Comparison of ENCODE assay signal across 1 cellular context in genomic region chr12:48851883-48852733, GRCh38.
TF ChIP-seq lines count a peak whose summit lies in the region.

DDX23 (minus strand) TSS chr12:48852163; CDS start chr12:48845782, 6,381 bp downstream.

TF ChIP-seq in HepG2, 621 proteins besides CTCF, POLR2A, EP300 and RAD21 (continued from another document and continues in another):
- TF ChIP-seq, protein P1, sequence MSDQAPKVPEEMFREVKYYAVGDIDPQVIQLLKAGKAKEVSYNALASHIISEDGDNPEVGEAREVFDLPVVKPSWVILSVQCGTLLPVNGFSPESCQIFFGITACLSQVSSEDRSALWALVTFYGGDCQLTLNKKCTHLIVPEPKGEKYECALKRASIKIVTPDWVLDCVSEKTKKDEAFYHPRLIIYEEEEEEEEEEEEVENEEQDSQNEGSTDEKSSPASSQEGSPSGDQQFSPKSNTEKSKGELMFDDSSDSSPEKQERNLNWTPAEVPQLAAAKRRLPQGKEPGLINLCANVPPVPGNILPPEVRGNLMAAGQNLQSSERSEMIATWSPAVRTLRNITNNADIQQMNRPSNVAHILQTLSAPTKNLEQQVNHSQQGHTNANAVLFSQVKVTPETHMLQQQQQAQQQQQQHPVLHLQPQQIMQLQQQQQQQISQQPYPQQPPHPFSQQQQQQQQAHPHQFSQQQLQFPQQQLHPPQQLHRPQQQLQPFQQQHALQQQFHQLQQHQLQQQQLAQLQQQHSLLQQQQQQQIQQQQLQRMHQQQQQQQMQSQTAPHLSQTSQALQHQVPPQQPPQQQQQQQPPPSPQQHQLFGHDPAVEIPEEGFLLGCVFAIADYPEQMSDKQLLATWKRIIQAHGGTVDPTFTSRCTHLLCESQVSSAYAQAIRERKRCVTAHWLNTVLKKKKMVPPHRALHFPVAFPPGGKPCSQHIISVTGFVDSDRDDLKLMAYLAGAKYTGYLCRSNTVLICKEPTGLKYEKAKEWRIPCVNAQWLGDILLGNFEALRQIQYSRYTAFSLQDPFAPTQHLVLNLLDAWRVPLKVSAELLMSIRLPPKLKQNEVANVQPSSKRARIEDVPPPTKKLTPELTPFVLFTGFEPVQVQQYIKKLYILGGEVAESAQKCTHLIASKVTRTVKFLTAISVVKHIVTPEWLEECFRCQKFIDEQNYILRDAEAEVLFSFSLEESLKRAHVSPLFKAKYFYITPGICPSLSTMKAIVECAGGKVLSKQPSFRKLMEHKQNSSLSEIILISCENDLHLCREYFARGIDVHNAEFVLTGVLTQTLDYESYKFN (CRISPR knock-in tag; conservative IDR thresholded peaks at IDR 0.05) = peak; percentile 21; the same call in 1 of the 2 replicates
- TF ChIP-seq ZSCAN30 (CRISPR knock-in tag; IDR thresholded peaks at IDR 0.05) = no peak
- TF ChIP-seq ZNF143 (CRISPR knock-in tag; IDR thresholded peaks at IDR 0.05) = peak; percentile 97
- TF ChIP-seq SKI (IDR thresholded peaks at IDR 0.05; ENCODE audit: partially characterized antibody) = no peak
- peak; percentile 96; the same call in 1 of the 2 replicates for TF ChIP-seq ELF4 (CRISPR knock-in tag; IDR thresholded peaks at IDR 0.05; ENCODE audit: borderline replicate concordance)
- no peak for TF ChIP-seq RFX3 (CRISPR knock-in tag; IDR thresholded peaks at IDR 0.05)
- TF ChIP-seq ZNF224 (CRISPR knock-in tag; IDR thresholded peaks at IDR 0.05) = no peak
- no peak for TF ChIP-seq PHB2 (IDR thresholded peaks at IDR 0.05; ENCODE audit: partially characterized antibody)
- TF ChIP-seq ZNF18 (CRISPR knock-in tag; IDR thresholded peaks at IDR 0.05; ENCODE audit: insufficient replicate concordance) = no peak
- TF ChIP-seq TCF7 (IDR thresholded peaks at IDR 0.05; ENCODE audit: low read depth) = no peak
- peak in 1 of 2 experiments; percentile 66; a peak in 2 of 4 replicates for TF ChIP-seq KLF16 (CRISPR knock-in tag; IDR thresholded peaks at IDR 0.05)
- TF ChIP-seq CBFB (CRISPR knock-in tag; IDR thresholded peaks at IDR 0.05) = 0 out of 2 replicates have a peak, but pooled peaks have one; percentile 51
- TF ChIP-seq ZNF558 (CRISPR knock-in tag; IDR thresholded peaks at IDR 0.05; ENCODE audit: borderline replicate concordance) = no peak
- TF ChIP-seq NFRKB (IDR thresholded peaks at IDR 0.05) = peak; percentile 65
- peak; percentile 8; the same call in 1 of the 2 replicates for TF ChIP-seq TFDP1 (CRISPR knock-in tag; IDR thresholded peaks at IDR 0.05; ENCODE audit: borderline replicate concordance)
- peak; percentile 86 for TF ChIP-seq ZNF274 (CRISPR knock-in tag; IDR thresholded peaks at IDR 0.05)
- peak; percentile 18; the same call in 1 of the 2 replicates for TF ChIP-seq ARID3A (IDR thresholded peaks at IDR 0.05; ENCODE audit: low read depth, low read length)
- no peak for TF ChIP-seq STAG1 (CRISPR knock-in tag; IDR thresholded peaks at IDR 0.05)
- TF ChIP-seq FOXA3 (CRISPR knock-in tag; IDR thresholded peaks at IDR 0.05) = 0 out of 2 replicates have a peak, but pooled peaks have one; percentile 10
- TF ChIP-seq, protein P2, sequence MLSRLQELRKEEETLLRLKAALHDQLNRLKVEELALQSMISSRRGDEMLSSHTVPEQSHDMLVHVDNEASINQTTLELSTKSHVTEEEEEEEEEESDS (CRISPR knock-in tag; IDR thresholded peaks at IDR 0.05; ENCODE audit: borderline replicate concordance) = no peak
- TF ChIP-seq, protein P3, sequence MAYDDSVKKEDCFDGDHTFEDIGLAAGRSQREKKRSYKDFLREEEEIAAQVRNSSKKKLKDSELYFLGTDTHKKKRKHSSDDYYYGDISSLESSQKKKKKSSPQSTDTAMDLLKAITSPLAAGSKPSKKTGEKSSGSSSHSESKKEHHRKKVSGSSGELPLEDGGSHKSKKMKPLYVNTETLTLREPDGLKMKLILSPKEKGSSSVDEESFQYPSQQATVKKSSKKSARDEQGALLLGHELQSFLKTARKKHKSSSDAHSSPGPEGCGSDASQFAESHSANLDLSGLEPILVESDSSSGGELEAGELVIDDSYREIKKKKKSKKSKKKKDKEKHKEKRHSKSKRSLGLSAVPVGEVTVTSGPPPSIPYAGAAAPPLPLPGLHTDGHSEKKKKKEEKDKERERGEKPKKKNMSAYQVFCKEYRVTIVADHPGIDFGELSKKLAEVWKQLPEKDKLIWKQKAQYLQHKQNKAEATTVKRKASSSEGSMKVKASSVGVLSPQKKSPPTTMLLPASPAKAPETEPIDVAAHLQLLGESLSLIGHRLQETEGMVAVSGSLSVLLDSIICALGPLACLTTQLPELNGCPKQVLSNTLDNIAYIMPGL (CRISPR knock-in tag; IDR thresholded peaks at IDR 0.05; ENCODE audit: borderline replicate concordance in 1 of 2, low read depth in 1 of 2) = peak; percentile 72 to 74; a peak in 3 of 4 replicates
- TF ChIP-seq ZNF709 (CRISPR knock-in tag; IDR thresholded peaks at IDR 0.05) = no peak
- TF ChIP-seq, protein P4, sequence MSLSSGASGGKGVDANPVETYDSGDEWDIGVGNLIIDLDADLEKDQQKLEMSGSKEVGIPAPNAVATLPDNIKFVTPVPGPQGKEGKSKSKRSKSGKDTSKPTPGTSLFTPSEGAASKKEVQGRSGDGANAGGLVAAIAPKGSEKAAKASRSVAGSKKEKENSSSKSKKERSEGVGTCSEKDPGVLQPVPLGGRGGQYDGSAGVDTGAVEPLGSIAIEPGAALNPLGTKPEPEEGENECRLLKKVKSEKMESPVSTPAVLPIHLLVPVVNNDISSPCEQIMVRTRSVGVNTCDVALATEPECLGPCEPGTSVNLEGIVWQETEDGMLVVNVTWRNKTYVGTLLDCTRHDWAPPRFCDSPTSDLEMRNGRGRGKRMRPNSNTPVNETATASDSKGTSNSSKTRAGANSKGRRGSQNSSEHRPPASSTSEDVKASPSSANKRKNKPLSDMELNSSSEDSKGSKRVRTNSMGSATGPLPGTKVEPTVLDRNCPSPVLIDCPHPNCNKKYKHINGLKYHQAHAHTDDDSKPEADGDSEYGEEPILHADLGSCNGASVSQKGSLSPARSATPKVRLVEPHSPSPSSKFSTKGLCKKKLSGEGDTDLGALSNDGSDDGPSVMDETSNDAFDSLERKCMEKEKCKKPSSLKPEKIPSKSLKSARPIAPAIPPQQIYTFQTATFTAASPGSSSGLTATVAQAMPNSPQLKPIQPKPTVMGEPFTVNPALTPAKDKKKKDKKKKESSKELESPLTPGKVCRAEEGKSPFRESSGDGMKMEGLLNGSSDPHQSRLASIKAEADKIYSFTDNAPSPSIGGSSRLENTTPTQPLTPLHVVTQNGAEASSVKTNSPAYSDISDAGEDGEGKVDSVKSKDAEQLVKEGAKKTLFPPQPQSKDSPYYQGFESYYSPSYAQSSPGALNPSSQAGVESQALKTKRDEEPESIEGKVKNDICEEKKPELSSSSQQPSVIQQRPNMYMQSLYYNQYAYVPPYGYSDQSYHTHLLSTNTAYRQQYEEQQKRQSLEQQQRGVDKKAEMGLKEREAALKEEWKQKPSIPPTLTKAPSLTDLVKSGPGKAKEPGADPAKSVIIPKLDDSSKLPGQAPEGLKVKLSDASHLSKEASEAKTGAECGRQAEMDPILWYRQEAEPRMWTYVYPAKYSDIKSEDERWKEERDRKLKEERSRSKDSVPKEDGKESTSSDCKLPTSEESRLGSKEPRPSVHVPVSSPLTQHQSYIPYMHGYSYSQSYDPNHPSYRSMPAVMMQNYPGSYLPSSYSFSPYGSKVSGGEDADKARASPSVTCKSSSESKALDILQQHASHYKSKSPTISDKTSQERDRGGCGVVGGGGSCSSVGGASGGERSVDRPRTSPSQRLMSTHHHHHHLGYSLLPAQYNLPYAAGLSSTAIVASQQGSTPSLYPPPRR (CRISPR knock-in tag; IDR thresholded peaks at IDR 0.05; ENCODE audit: borderline replicate concordance) = 0 out of 2 replicates have a peak, but pooled peaks have one; percentile 8
- TF ChIP-seq FOXJ3 (CRISPR knock-in tag; IDR thresholded peaks at IDR 0.05; ENCODE audit: borderline replicate concordance) = 0 out of 2 replicates have a peak, but pooled peaks have one; percentile 53
- TF ChIP-seq ZKSCAN1 (IDR thresholded peaks at IDR 0.05; ENCODE audit: low read length) = no peak
- TF ChIP-seq NFYC (CRISPR knock-in tag; IDR thresholded peaks at IDR 0.05) = peak; percentile 59
- TF ChIP-seq TGIF2 (CRISPR knock-in tag; IDR thresholded peaks at IDR 0.05) = peak; percentile 85; the same call in 1 of the 2 replicates
- peak; percentile 81; the same call in 1 of the 2 replicates for TF ChIP-seq ZNF235 (CRISPR knock-in tag; IDR thresholded peaks at IDR 0.05; ENCODE audit: borderline replicate concordance)
- TF ChIP-seq PREB (CRISPR knock-in tag; IDR thresholded peaks at IDR 0.05) = no peak
- TF ChIP-seq NR2F6 (IDR thresholded peaks at IDR 0.05) = no peak
- TF ChIP-seq NR2F6 (CRISPR knock-in tag; IDR thresholded peaks at IDR 0.05) = no peak; the same call in 1 of the 2 replicates
- no peak for TF ChIP-seq STAT6 (CRISPR knock-in tag; IDR thresholded peaks at IDR 0.05; ENCODE audit: borderline replicate concordance)
- no peak for TF ChIP-seq ZNF878 (CRISPR knock-in tag; IDR thresholded peaks at IDR 0.05)
- TF ChIP-seq ZNF460 (CRISPR knock-in tag; IDR thresholded peaks at IDR 0.05; ENCODE audit: borderline replicate concordance) = peak; percentile 53; the same call in 1 of the 2 replicates
- TF ChIP-seq AGO2 (optimal IDR thresholded peaks at IDR 0.05; ENCODE audit: low read depth, low read length) = peak; percentile 49
- TF ChIP-seq, protein P5, sequence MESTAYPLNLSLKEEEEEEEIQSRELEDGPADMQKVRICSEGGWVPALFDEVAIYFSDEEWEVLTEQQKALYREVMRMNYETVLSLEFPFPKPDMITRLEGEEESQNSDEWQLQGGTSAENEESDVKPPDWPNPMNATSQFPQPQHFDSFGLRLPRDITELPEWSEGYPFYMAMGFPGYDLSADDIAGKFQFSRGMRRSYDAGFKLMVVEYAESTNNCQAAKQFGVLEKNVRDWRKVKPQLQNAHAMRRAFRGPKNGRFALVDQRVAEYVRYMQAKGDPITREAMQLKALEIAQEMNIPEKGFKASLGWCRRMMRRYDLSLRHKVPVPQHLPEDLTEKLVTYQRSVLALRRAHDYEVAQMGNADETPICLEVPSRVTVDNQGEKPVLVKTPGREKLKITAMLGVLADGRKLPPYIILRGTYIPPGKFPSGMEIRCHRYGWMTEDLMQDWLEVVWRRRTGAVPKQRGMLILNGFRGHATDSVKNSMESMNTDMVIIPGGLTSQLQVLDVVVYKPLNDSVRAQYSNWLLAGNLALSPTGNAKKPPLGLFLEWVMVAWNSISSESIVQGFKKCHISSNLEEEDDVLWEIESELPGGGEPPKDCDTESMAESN (CRISPR knock-in tag; conservative IDR thresholded peaks at IDR 0.05) = peak; percentile 51; the same call in 1 of the 2 replicates
